Comparison of ENCODE assay signal across 8 cellular contexts in genomic region chr12:92065018-92065499, GRCh38.
DNase-seq lines count a peak whose midpoint lies in the region; ATAC-seq lines count a peak whose summit lies in the region.

No MANE protein-coding gene starts in this region.

- H3K27me3 ChIP-seq in muscle layer of colon (ENCODE audit: control insufficient read depth in 1 of 2, insufficient read depth in 2 of 2, low read length in 2 of 2): no peaks in the 10 kb centered on the region

- H3K36me3 ChIP-seq in muscle layer of colon (ENCODE audit: insufficient read depth, low read length): no peaks in the 10 kb centered on the region

- in situ Hi-C loops in ACHN (cut with HindIII; ENCODE audit: low pct_ligation_motif_present, low pct_unique_long_range_greater_than_20kb, low sequenced_read_pairs): no loop called here

- no peak overlapping the region for H3K9ac ChIP-seq in muscle layer of colon (ENCODE audit: low read length)

- H3K27ac ChIP-seq in muscle layer of colon (ENCODE audit: low read depth, low read length): peak overlapping the region; percentile 16

- peak; percentile 96 for DNase-seq in DMS53 (lab: John Stamatoyannopoulos, UW)
- peak; percentile 86 for DNase-seq in NCI-H1105 treated with DMSO at 0.1 percent for 48 hours (lab: John Stamatoyannopoulos, UW)
- peak; percentile 56 for DNase-seq in activated naive CD4-positive, alpha-beta T cell treated with anti-CD3 and anti-CD28 coated beads, Interleukin-2, amount 50 U/mL, for 16 hours
- no peak for DNase-seq in ACHN
- no peak for DNase-seq in GDM1 (lab: John Stamatoyannopoulos, UW)

- H3K4me1 ChIP-seq in muscle layer of colon (ENCODE audit: insufficient read depth, low read length): peaks cover 35% of the 10 kb centered on the region

- no peaks in the 10 kb centered on the region for H3K9me3 ChIP-seq in muscle layer of colon (ENCODE audit: low read length)

- H3K4me3 ChIP-seq in muscle layer of colon (ENCODE audit: low read depth in 1 of 2, low read length in 2 of 2): no peak overlapping the region

- ATAC-seq in GM21529 (IDR thresholded peaks at IDR 0.05; ENCODE audit: unreplicated experiment): peak; percentile 76
- no peak for ATAC-seq in HG03045 (IDR thresholded peaks at IDR 0.05; ENCODE audit: unreplicated experiment)

Comparison
In these comparisons a context has a peak if more than half of its experiments do, and no peak if none do; other contexts are left out.
1. DNase-seq: peak in DMS53 (single experiment), NCI-H1105 treated with DMSO at 0.1 percent for 48 hours (single experiment) and activated naive CD4-positive, alpha-beta T cell treated with anti-CD3 and anti-CD28 coated beads, Interleukin-2, amount 50 U/mL, for 16 hours (single experiment); none in ACHN (single experiment) and GDM1 (single experiment).